ENCODE assay signal across 32 cellular contexts in the genomic region with DNA sequence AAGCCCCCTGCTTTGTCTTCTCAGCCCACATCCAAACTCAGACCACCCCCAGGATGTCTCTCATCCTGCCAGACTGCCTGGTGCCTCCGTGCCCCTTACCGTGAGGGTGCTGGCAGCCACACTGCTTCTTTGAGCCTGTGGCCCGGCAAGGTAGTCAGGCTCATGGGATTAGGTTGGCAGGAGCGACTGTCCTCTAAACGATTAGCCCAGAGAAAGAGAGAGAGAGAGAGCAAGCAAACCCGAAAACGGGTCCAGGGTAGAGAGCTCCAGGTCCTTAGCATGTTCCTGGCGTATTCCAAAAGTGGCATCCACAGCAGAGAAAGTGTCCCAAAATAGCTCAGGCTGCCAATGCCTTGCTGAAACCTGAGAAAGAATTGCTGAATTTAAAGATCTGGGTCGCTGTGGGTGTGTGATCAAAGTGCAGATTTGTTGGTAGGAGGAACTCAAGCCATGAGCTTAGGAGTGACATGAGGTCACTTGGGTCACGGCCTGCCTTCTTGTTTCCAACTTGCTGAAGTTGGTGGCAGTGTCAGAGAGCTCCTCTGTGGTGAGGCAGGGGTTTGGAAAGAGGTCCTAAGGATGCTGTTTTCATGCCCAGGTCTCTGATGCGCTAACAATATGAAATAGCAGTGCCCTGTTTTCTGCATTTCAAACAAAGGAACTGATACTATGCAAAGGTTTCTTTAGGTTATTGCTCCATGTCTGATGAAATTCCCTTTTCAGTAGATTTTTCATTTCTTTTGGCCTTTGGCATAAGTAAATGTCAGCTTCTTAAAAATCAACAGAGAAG.
DNase-seq lines count a peak whose midpoint lies in the region; ATAC-seq, FAIRE-seq and TF ChIP-seq lines count a peak whose summit lies in the region.
"Had no signal": no experiment of that assay in that cellular context is flagged by ENCODE, and none has a peak within 500 bp of the region (broad histone marks: within the 10 kb centered on the region; RNA-seq: fewer than 3 reads in every experiment).

No MANE protein-coding gene starts in this region.

- no peak overlapping the region for H3K4me3 Mint-ChIP-seq in astrocyte (ENCODE audit: unreplicated experiment)
- no peak overlapping the region for H3K4me3 Mint-ChIP-seq in stimulated activated naive B cell treated with anti-CD40 and anti-IgM and Interleukin-4, amounts not matched to agents 10 μg/mL and 1 μg/mL and 100 μg/mL, for 72 hours
- H3K4me3 Mint-ChIP-seq: CD4-positive, alpha-beta memory T cell; HFFc6 had no signal

- peaks cover 3% of the 10 kb centered on the region for H3K27me3 Mint-ChIP-seq in astrocyte (ENCODE audit: low read depth, unreplicated experiment)
- peaks cover 17 to 19% of the 10 kb centered on the region in 2 donors for H3K27me3 Mint-ChIP-seq in stimulated activated naive B cell treated with anti-CD40 and anti-IgM and Interleukin-4, amounts not matched to agents 10 μg/mL and 1 μg/mL and 100 μg/mL, for 72 hours

- no peaks in the 10 kb centered on the region for H3K9me3 Mint-ChIP-seq in astrocyte (ENCODE audit: unreplicated experiment)
- H3K9me3 Mint-ChIP-seq in stimulated activated naive B cell treated with anti-CD40 and anti-IgM and Interleukin-4, amounts not matched to agents 10 μg/mL and 1 μg/mL and 100 μg/mL, for 72 hours = no peaks in the 10 kb centered on the region
- H3K9me3 Mint-ChIP-seq: CD4-positive, alpha-beta memory T cell; HFFc6 had no signal

- H3K27ac ChIP-seq in left ventricle myocardium inferior (replicated peaks) (no peak overlapping the region), astrocyte (ENCODE audit: low read depth, low read length) (no peak overlapping the region), right lobe of liver (no peak overlapping the region)
- H3K27ac ChIP-seq: BLaER1 treated with 17β-estradiol and CSF1 and Interleukin-3, amounts not matched to agents 10 nM and 100 nM; GM23248; SJSA1 had no signal

- H3K27me3 ChIP-seq in left ventricle myocardium inferior (ENCODE audit: low read depth) = no peaks in the 10 kb centered on the region
- peaks cover 2% of the 10 kb centered on the region for H3K27me3 ChIP-seq in astrocyte (ENCODE audit: insufficient read depth, low read length)
- H3K27me3 ChIP-seq in right lobe of liver = peaks cover 0 to 4% of the 10 kb centered on the region in 2 donors
- H3K27me3 ChIP-seq: SJSA1 had no signal

- H3K9me3 ChIP-seq in left ventricle myocardium inferior (replicated peaks) (no peaks in the 10 kb centered on the region), astrocyte (ENCODE audit: insufficient read depth, low read depth, low read length) (no peaks in the 10 kb centered on the region), right lobe of liver (no peaks in the 10 kb centered on the region)
- H3K9me3 ChIP-seq: BLaER1 treated with 17β-estradiol and CSF1 and Interleukin-3, amounts not matched to agents 10 nM and 100 nM; Caco-2; HAP-1; SJSA1 had no signal

- TF ChIP-seq CTCF in left ventricle myocardium inferior (IDR thresholded peaks at IDR 0.05; ENCODE audit: borderline replicate concordance) = no peak
- no peak for TF ChIP-seq CTCF in astrocyte (IDR thresholded peaks at IDR 0.05; ENCODE audit: insufficient read depth, low read depth, low read length)
- no peak for TF ChIP-seq CTCF in right lobe of liver (IDR thresholded peaks at IDR 0.05)

- no peak overlapping the region for H3K27ac Mint-ChIP-seq in astrocyte (ENCODE audit: unreplicated experiment)
- no peak overlapping the region for H3K27ac Mint-ChIP-seq in stimulated activated naive B cell treated with anti-CD40 and anti-IgM and Interleukin-4, amounts not matched to agents 10 μg/mL and 1 μg/mL and 100 μg/mL, for 72 hours
- H3K27ac Mint-ChIP-seq: HFFc6 had no signal

- no peak overlapping the region for H2AFZ ChIP-seq in astrocyte (ENCODE audit: low read depth, low read length)
- H2AFZ ChIP-seq: GM23248 had no signal

- H3K9ac ChIP-seq in astrocyte (ENCODE audit: low read length) = no peak overlapping the region
- H3K9ac ChIP-seq: BLaER1 treated with 17β-estradiol and CSF1 and Interleukin-3, amounts not matched to agents 10 nM and 100 nM; GM23248 had no signal

- peaks cover 9% of the 10 kb centered on the region for H3K4me1 Mint-ChIP-seq in astrocyte (ENCODE audit: low read depth, unreplicated experiment)
- peaks cover 0 to 5% of the 10 kb centered on the region in 2 donors for H3K4me1 Mint-ChIP-seq in stimulated activated naive B cell treated with anti-CD40 and anti-IgM and Interleukin-4, amounts not matched to agents 10 μg/mL and 1 μg/mL and 100 μg/mL, for 72 hours
- H3K4me1 Mint-ChIP-seq: CD4-positive, alpha-beta memory T cell had no signal

- H3K79me2 ChIP-seq in astrocyte (ENCODE audit: insufficient read depth, low read length) = no peaks in the 10 kb centered on the region

- H3K4me3 ChIP-seq in left ventricle myocardium inferior (no peak overlapping the region), astrocyte (ENCODE audit: insufficient read depth, low read depth, low read length) (no peak overlapping the region), right lobe of liver (peak overlapping the region in 2 of 3 donors; percentile 3 to 28)
- H3K4me3 ChIP-seq: BLaER1 treated with 17β-estradiol and CSF1 and Interleukin-3, amounts not matched to agents 10 nM and 100 nM; GM12878; GM23248; HAP-1; SJSA1 had no signal

- H3K36me3 ChIP-seq in left ventricle myocardium inferior (no peaks in the 10 kb centered on the region), astrocyte (ENCODE audit: insufficient read depth, low read length) (no peaks in the 10 kb centered on the region), right lobe of liver (no peaks in the 10 kb centered on the region)
- H3K36me3 ChIP-seq: BLaER1 treated with 17β-estradiol and CSF1 and Interleukin-3, amounts not matched to agents 10 nM and 100 nM; HAP-1; SJSA1 had no signal

- 23% methylated on average over 9 of the region's 11 CpGs for WGBS in right lobe of liver (ENCODE audit: insufficient coverage, low coverage, low lambda C conversion rate, missing lambda C conversion rate)

- intact Hi-C loops in left ventricle myocardium superior (cut with micrococcal nuclease) (no loop called here), left ventricle myocardium inferior (cut with micrococcal nuclease) (no loop called here), right lobe of liver (cut with DNase I) (no loop called here)

- H3K36me3 Mint-ChIP-seq in astrocyte (ENCODE audit: low read depth, unreplicated experiment) = no peaks in the 10 kb centered on the region
- H3K36me3 Mint-ChIP-seq in stimulated activated naive B cell treated with anti-CD40 and anti-IgM and Interleukin-4, amounts not matched to agents 10 μg/mL and 1 μg/mL and 100 μg/mL, for 72 hours = no peaks in the 10 kb centered on the region
- H3K36me3 Mint-ChIP-seq: CD4-positive, alpha-beta memory T cell had no signal

- H3K4me2 ChIP-seq in astrocyte (ENCODE audit: low read length) = no peak overlapping the region
- H3K4me2 ChIP-seq: BLaER1 treated with 17β-estradiol and CSF1 and Interleukin-3, amounts not matched to agents 10 nM and 100 nM had no signal

- no peaks in the 10 kb centered on the region for H4K20me1 ChIP-seq in astrocyte (ENCODE audit: insufficient read depth, low read length)

- peak; percentile 60 for ATAC-seq in left ventricle myocardium superior
- ATAC-seq in right lobe of liver = peak; percentile 31 to 68 (median 53)
- ATAC-seq in stimulated activated naive B cell treated with anti-CD40 and anti-IgM and Interleukin-4, amounts not matched to agents 10 μg/mL and 1 μg/mL and 100 μg/mL, for 72 hours (replicated peaks) = peak; percentile 51 to 53
- no peak for ATAC-seq in HG02588 (IDR thresholded peaks at IDR 0.05; ENCODE audit: unreplicated experiment)
- no peak for ATAC-seq in HG03196 (IDR thresholded peaks at IDR 0.05; ENCODE audit: unreplicated experiment)
- ATAC-seq: GM12878 had no signal

- FAIRE-seq in astrocyte (lab: Jason Lieb, UNC) = peak; percentile 86
- FAIRE-seq: A204.1, GM12878, GM19239 had no signal

- no peak for DNase-seq in left ventricle myocardium superior
- no peak for DNase-seq in left ventricle myocardium inferior
- no peak for DNase-seq in astrocyte (ENCODE audit: low read depth)
- peak in 1 of 3 donors; percentile 42 for DNase-seq in right lobe of liver
- DNase-seq in stimulated activated naive B cell treated with anti-CD40 and anti-IgM and Interleukin-4, amounts not matched to agents 10 μg/mL and 1 μg/mL and 100 μg/mL, for 72 hours = no peak
- no peak for DNase-seq in NCI-H1105 treated with DMSO at 0.1 percent for 48 hours (lab: John Stamatoyannopoulos, UW)
- DNase-seq: AML-193; Caco-2; CD4-positive, alpha-beta memory T cell; EL; GDM1; GM23248; HFFc6; Karpas-422; MV-4-11; NCI-H1105; NCI-H146; NCI-H1930; NCI-H2107; NCI-H524; NCI-H748 treated with DMSO at 0.1 percent for 48 hours; NK-92 treated with Interleukin-12 subunit alpha and Interleukin-12 subunit beta, amount 100 ng/mL, for 24 hours; Right ventricle myocardium superior; RPMI8226 had no signal

- no peak for TF ChIP-seq POLR2A in right lobe of liver (IDR thresholded peaks at IDR 0.05)

- H3K4me1 ChIP-seq in left ventricle myocardium inferior (no peaks in the 10 kb centered on the region), astrocyte (ENCODE audit: insufficient read depth, low read length) (no peaks in the 10 kb centered on the region), right lobe of liver (peaks cover 0 to 11% (median 0%) of the 10 kb centered on the region in 4 donors)
- H3K4me1 ChIP-seq: Caco-2, SJSA1 had no signal

Comparison
In these comparisons a context has a peak if more than half of its experiments do, and no peak if none do; other contexts are left out.
1. ATAC-seq: peak in left ventricle myocardium superior (single experiment), right lobe of liver (4 of 4) and stimulated activated naive B cell treated with anti-CD40 and anti-IgM and Interleukin-4, amounts not matched to agents 10 μg/mL and 1 μg/mL and 100 μg/mL, for 72 hours (2 of 2); none in HG02588 (single experiment) and HG03196 (single experiment).
2. H3K4me3 ChIP-seq: peak in right lobe of liver (2 of 3); none in left ventricle myocardium inferior (single experiment) and astrocyte (single experiment).